ENCODE assay signal across 3 cellular contexts in the genomic region with DNA sequence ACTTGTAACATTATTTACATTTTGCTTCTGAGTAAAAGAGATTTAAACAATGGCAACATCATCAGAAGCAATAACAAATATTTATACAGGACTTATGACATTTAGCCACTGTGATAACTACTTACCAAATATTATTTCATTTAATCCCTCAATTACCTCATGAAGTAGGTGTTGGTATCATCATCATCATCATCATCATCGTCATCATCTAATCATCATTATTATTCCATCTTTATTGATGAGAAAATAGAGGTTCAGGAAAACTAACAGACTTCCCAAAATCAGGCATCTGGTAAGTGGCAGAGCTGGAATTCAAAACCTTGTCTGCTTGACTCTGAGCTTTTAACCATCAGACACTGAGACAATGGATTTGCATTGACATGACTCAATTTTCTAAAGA.
TF ChIP-seq lines count a peak whose summit lies in the region.

No MANE protein-coding gene starts in this region.

TF ChIP-seq in HepG2, 621 proteins besides CTCF, POLR2A, EP300 and RAD21:
- TF ChIP-seq CREB1 (IDR thresholded peaks at IDR 0.05), result peak; percentile 85
- no peak for TF ChIP-seq CREB1 (CRISPR knock-in tag; IDR thresholded peaks at IDR 0.05)
- TF ChIP-seq DNMT1 (CRISPR knock-in tag; IDR thresholded peaks at IDR 0.05), result no peak

TF ChIP-seq in HEK293, 187 proteins besides CTCF, POLR2A, EP300 and RAD21:
- TF ChIP-seq, protein P1, sequence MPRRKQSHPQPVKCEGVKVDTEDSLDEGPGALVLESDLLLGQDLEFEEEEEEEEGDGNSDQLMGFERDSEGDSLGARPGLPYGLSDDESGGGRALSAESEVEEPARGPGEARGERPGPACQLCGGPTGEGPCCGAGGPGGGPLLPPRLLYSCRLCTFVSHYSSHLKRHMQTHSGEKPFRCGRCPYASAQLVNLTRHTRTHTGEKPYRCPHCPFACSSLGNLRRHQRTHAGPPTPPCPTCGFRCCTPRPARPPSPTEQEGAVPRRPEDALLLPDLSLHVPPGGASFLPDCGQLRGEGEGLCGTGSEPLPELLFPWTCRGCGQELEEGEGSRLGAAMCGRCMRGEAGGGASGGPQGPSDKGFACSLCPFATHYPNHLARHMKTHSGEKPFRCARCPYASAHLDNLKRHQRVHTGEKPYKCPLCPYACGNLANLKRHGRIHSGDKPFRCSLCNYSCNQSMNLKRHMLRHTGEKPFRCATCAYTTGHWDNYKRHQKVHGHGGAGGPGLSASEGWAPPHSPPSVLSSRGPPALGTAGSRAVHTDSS (tag by site-specific recombination; IDR thresholded peaks at IDR 0.05), result peak; percentile 77
- no peak for TF ChIP-seq MEIS1 (CRISPR knock-in tag; IDR thresholded peaks at IDR 0.05; ENCODE audit: borderline replicate concordance)

TF ChIP-seq in IMR-90, 13 proteins besides CTCF, POLR2A, EP300 and RAD21:
- TF ChIP-seq MAFK (IDR thresholded peaks at IDR 0.05; ENCODE audit: low read depth, low read length) (no peak), RCOR1 (IDR thresholded peaks at IDR 0.05; ENCODE audit: insufficient replicate concordance, low read length) (no peak), CEBPB (IDR thresholded peaks at IDR 0.05; ENCODE audit: low read depth, low read length) (no peak), SMC3 (IDR thresholded peaks at IDR 0.05; ENCODE audit: low read depth, low read length) (no peak), MAZ (IDR thresholded peaks at IDR 0.05; ENCODE audit: borderline replicate concordance, low read depth, low read length) (no peak), MXI1 (IDR thresholded peaks at IDR 0.05; ENCODE audit: borderline replicate concordance, low read depth, low read length) (no peak), NFE2L2 (IDR thresholded peaks at IDR 0.05; ENCODE audit: low read depth, low read length) (no peak), CHD1 (IDR thresholded peaks at IDR 0.05; ENCODE audit: low read depth, low read length) (no peak), FOS (IDR thresholded peaks at IDR 0.05; ENCODE audit: low read depth, low read length) (no peak), BHLHE40 (IDR thresholded peaks at IDR 0.05; ENCODE audit: low read depth, low read length) (no peak), RFX5 (IDR thresholded peaks at IDR 0.05; ENCODE audit: low read depth, low read length) (no peak)
- TF ChIP-seq, protein P2, sequence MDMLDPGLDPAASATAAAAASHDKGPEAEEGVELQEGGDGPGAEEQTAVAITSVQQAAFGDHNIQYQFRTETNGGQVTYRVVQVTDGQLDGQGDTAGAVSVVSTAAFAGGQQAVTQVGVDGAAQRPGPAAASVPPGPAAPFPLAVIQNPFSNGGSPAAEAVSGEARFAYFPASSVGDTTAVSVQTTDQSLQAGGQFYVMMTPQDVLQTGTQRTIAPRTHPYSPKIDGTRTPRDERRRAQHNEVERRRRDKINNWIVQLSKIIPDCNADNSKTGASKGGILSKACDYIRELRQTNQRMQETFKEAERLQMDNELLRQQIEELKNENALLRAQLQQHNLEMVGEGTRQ (IDR thresholded peaks at IDR 0.05; ENCODE audit: low read depth, low read length), result no peak
- TF ChIP-seq, protein P3, sequence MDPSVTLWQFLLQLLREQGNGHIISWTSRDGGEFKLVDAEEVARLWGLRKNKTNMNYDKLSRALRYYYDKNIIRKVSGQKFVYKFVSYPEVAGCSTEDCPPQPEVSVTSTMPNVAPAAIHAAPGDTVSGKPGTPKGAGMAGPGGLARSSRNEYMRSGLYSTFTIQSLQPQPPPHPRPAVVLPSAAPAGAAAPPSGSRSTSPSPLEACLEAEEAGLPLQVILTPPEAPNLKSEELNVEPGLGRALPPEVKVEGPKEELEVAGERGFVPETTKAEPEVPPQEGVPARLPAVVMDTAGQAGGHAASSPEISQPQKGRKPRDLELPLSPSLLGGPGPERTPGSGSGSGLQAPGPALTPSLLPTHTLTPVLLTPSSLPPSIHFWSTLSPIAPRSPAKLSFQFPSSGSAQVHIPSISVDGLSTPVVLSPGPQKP (IDR thresholded peaks at IDR 0.05; ENCODE audit: borderline replicate concordance, low read depth, low read length), result no peak
TF ChIP-seq in IMR-90: peak in this region for 0.
